ENCODE assay signal across 32 cellular contexts in the genomic region with DNA sequence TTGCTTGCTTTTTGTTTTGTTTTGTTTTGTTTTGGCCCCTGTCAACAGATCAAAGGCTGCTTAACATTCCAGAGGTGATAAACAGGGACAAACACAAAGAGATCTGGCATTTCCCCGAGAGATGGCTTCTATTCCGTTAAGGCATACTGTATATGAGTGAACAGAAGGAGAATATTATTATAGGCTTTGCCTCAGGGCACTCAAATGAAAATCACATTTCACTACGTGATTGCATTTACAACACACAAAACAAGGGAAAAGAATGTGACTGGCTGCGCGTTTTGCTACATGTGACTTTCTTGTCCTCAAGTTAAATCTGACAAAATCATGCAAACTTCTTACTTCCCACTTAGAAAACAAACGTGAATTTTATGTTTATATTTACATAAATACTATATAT.
"Had no signal": no experiment of that assay in that cellular context is flagged by ENCODE, and none has a peak within 500 bp of the region (broad histone marks: within the 10 kb centered on the region; RNA-seq: fewer than 3 reads in every experiment).

No MANE protein-coding gene starts in this region.

- H3K4me3 Mint-ChIP-seq: activated B cell treated with CpG ODN at 0.5 μM for 24 hours; activated CD4-positive, alpha-beta memory T cell treated with anti-CD3 and anti-CD28 coated beads for 36 hours; activated CD4-positive, alpha-beta memory T cell treated with anti-CD3 and anti-CD28 coated beads, Interleukin-2, amount 10 ng/mL, durations not matched to agents 7 days and 5 days; activated CD4-positive, alpha-beta T cell treated with anti-CD3 and anti-CD28 coated beads for 36 hours; activated CD4-positive, alpha-beta T cell treated with anti-CD3 and anti-CD28 coated beads, Interleukin-2, amount 10 ng/mL, durations not matched to agents 24 days and 14 days; activated CD4-positive, alpha-beta T cell treated with anti-CD3 and anti-CD28 coated beads, Interleukin-2, amount 10 ng/mL, durations not matched to agents 7 days and 5 days; activated CD8-positive, alpha-beta memory T cell treated with anti-CD3 and anti-CD28 coated beads, Interleukin-2, amount 10 ng/mL, durations not matched to agents 7 days and 5 days; activated CD8-positive, alpha-beta T cell treated with anti-CD3 and anti-CD28 coated beads for 36 hours; activated CD8-positive, alpha-beta T cell treated with anti-CD3 and anti-CD28 coated beads, Interleukin-2, amount 10 ng/mL, durations not matched to agents 7 days and 5 days; T-cell; T-helper 1 cell treated with Interleukin-12 subunit alpha and Interleukin-12 subunit beta and Interleukin-4 antibody, amounts not matched to agents 30 μg/mL and 1 μg/mL, for 36 hours; T-helper 17 cell; T-helper 2 cell treated with Interferon-gamma antibody and Interleukin-4, amounts not matched to agents 5 μg/mL and 100 μg/mL, for 36 hours; WTC11 had no signal

- H3K27me3 Mint-ChIP-seq: activated B cell treated with CpG ODN at 0.5 μM for 24 hours; activated CD4-positive, alpha-beta memory T cell treated with anti-CD3 and anti-CD28 coated beads for 36 hours; activated CD4-positive, alpha-beta memory T cell treated with anti-CD3 and anti-CD28 coated beads, Interleukin-2, amount 10 ng/mL, durations not matched to agents 7 days and 5 days; activated CD4-positive, alpha-beta T cell treated with anti-CD3 and anti-CD28 coated beads for 36 hours; activated CD4-positive, alpha-beta T cell treated with anti-CD3 and anti-CD28 coated beads, Interleukin-2, amount 10 ng/mL, durations not matched to agents 24 days and 14 days; activated CD4-positive, alpha-beta T cell treated with anti-CD3 and anti-CD28 coated beads, Interleukin-2, amount 10 ng/mL, durations not matched to agents 7 days and 5 days; activated CD8-positive, alpha-beta memory T cell treated with anti-CD3 and anti-CD28 coated beads, Interleukin-2, amount 10 ng/mL, durations not matched to agents 7 days and 5 days; activated CD8-positive, alpha-beta T cell treated with anti-CD3 and anti-CD28 coated beads for 36 hours; T-cell; T-helper 17 cell had no signal

- DNase-seq: activated B cell treated with CpG ODN at 0.5 μM for 24 hours; activated CD4-positive, alpha-beta memory T cell treated with anti-CD3 and anti-CD28 coated beads for 36 hours; activated CD4-positive, alpha-beta memory T cell treated with anti-CD3 and anti-CD28 coated beads, Interleukin-2, amount 10 ng/mL, durations not matched to agents 7 days and 5 days; activated CD4-positive, alpha-beta T cell treated with anti-CD3 and anti-CD28 coated beads for 1 hour; activated CD4-positive, alpha-beta T cell treated with anti-CD3 and anti-CD28 coated beads for 36 hours; activated CD4-positive, alpha-beta T cell treated with anti-CD3 and anti-CD28 coated beads for 4 hours; activated CD4-positive, alpha-beta T cell treated with anti-CD3 and anti-CD28 coated beads for 48 hours; activated CD4-positive, alpha-beta T cell treated with anti-CD3 and anti-CD28 coated beads, Interleukin-2, amount 10 ng/mL, durations not matched to agents 24 days and 14 days; activated CD4-positive, alpha-beta T cell treated with anti-CD3 and anti-CD28 coated beads, Interleukin-2, amount 10 ng/mL, durations not matched to agents 7 days and 5 days; activated CD4-positive, alpha-beta T cell treated with anti-CD3 and anti-CD28 coated beads, Interleukin-2, amount 50 U/mL, for 1 hour; activated CD4-positive, alpha-beta T cell treated with anti-CD3 and anti-CD28 coated beads, Interleukin-2, amount 50 U/mL, for 4 hours; activated CD4-positive, alpha-beta T cell treated with anti-CD3 and anti-CD28 coated beads, Interleukin-2, amount 50 U/mL, for 48 hours; activated CD4-positive, CD25-positive, alpha-beta regulatory T cell; activated CD4-positive, CD25-positive, alpha-beta regulatory T cell treated with anti-CD3 and anti-CD28 coated beads, Interleukin-2, amount 50 U/mL, for 72 hours; activated CD8-positive, alpha-beta memory T cell treated with anti-CD3 and anti-CD28 coated beads for 24 hours; activated CD8-positive, alpha-beta memory T cell treated with anti-CD3 and anti-CD28 coated beads, Interleukin-2, amount 10 ng/mL, durations not matched to agents 7 days and 5 days; activated CD8-positive, alpha-beta memory T cell treated with anti-CD3 and anti-CD28 coated beads, Interleukin-2, amount 50 U/mL, for 4 hours; activated CD8-positive, alpha-beta memory T cell treated with anti-CD3 and anti-CD28 coated beads, Interleukin-2, amount 50 U/mL, for 48 hours; activated CD8-positive, alpha-beta T cell treated with anti-CD3 and anti-CD28 coated beads for 36 hours; activated CD8-positive, alpha-beta T cell treated with anti-CD3 and anti-CD28 coated beads, Interleukin-2, amount 10 ng/mL, durations not matched to agents 7 days and 5 days; T-cell; T-helper 1 cell; T-helper 17 cell; T-helper 2 cell; T-helper 9 cell; T1000; WERI-Rb-1 had no signal

- H3K36me3 Mint-ChIP-seq: activated CD4-positive, alpha-beta memory T cell treated with anti-CD3 and anti-CD28 coated beads for 36 hours; activated CD8-positive, alpha-beta memory T cell treated with anti-CD3 and anti-CD28 coated beads, Interleukin-2, amount 10 ng/mL, durations not matched to agents 7 days and 5 days; T-cell had no signal

- FAIRE-seq: TTC549 had no signal

- H3K4me1 Mint-ChIP-seq: activated B cell treated with CpG ODN at 0.5 μM for 24 hours; activated CD4-positive, alpha-beta memory T cell treated with anti-CD3 and anti-CD28 coated beads, Interleukin-2, amount 10 ng/mL, durations not matched to agents 7 days and 5 days; activated CD4-positive, alpha-beta T cell treated with anti-CD3 and anti-CD28 coated beads for 36 hours; activated CD4-positive, alpha-beta T cell treated with anti-CD3 and anti-CD28 coated beads, Interleukin-2, amount 10 ng/mL, durations not matched to agents 24 days and 14 days; activated CD4-positive, alpha-beta T cell treated with anti-CD3 and anti-CD28 coated beads, Interleukin-2, amount 10 ng/mL, durations not matched to agents 7 days and 5 days; activated CD8-positive, alpha-beta memory T cell treated with anti-CD3 and anti-CD28 coated beads, Interleukin-2, amount 10 ng/mL, durations not matched to agents 7 days and 5 days; T-cell; T-helper 17 cell; WTC11 had no signal

- H3K27ac ChIP-seq: VCaP, WERI-Rb-1 had no signal

- H3K27ac Mint-ChIP-seq: activated B cell treated with CpG ODN at 0.5 μM for 24 hours; activated CD4-positive, alpha-beta memory T cell treated with anti-CD3 and anti-CD28 coated beads for 36 hours; activated CD4-positive, alpha-beta memory T cell treated with anti-CD3 and anti-CD28 coated beads, Interleukin-2, amount 10 ng/mL, durations not matched to agents 7 days and 5 days; activated CD4-positive, alpha-beta T cell treated with anti-CD3 and anti-CD28 coated beads for 36 hours; activated CD4-positive, alpha-beta T cell treated with anti-CD3 and anti-CD28 coated beads, Interleukin-2, amount 10 ng/mL, durations not matched to agents 24 days and 14 days; activated CD4-positive, alpha-beta T cell treated with anti-CD3 and anti-CD28 coated beads, Interleukin-2, amount 10 ng/mL, durations not matched to agents 7 days and 5 days; activated CD8-positive, alpha-beta memory T cell treated with anti-CD3 and anti-CD28 coated beads, Interleukin-2, amount 10 ng/mL, durations not matched to agents 7 days and 5 days; activated CD8-positive, alpha-beta T cell treated with anti-CD3 and anti-CD28 coated beads for 36 hours; activated CD8-positive, alpha-beta T cell treated with anti-CD3 and anti-CD28 coated beads, Interleukin-2, amount 10 ng/mL, durations not matched to agents 7 days and 5 days; T-cell; T-helper 1 cell treated with Interleukin-12 subunit alpha and Interleukin-12 subunit beta and Interleukin-4 antibody, amounts not matched to agents 30 μg/mL and 1 μg/mL, for 36 hours; T-helper 17 cell; T-helper 2 cell treated with Interferon-gamma antibody and Interleukin-4, amounts not matched to agents 5 μg/mL and 100 μg/mL, for 36 hours; WTC11 had no signal

- H3K36me3 ChIP-seq: WERI-Rb-1 had no signal
